ENCODE assay signal across 15 cellular contexts in the genomic region with DNA sequence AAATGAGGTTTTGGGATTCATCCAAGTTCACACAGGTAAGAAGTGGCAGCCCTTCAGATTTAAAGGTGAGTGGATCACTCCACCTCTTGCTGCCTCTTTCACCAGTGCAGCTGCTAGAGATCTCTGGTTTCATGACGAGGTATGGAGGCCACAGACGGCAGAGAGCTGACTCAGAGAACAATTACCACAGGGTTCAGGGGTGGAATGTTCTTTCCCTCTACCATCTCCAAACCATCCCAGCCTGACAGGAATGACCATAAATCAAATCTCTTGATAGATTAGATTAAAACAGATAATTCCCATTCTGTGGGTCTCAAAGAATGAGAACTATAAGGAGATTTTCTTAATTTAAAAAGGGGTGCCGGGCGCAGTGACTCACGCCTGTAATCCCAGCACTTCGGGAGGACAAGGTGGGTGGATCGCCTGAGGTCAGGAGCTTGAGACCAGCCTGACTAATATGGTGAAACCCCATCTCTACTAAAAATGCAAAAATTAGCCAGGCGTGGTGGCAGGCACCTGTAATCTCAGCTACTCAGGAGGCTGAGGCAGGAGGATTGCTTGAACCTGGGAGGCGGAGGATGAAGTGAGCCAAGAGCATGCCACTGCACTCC.
DNase-seq lines count a peak whose midpoint lies in the region; ATAC-seq and TF ChIP-seq lines count a peak whose summit lies in the region.
"Had no signal": no experiment of that assay in that cellular context is flagged by ENCODE, and none has a peak within 500 bp of the region (broad histone marks: within the 10 kb centered on the region; RNA-seq: fewer than 3 reads in every experiment).

No MANE protein-coding gene starts in this region.

- no peaks in the 10 kb centered on the region for H3K4me1 Mint-ChIP-seq in activated T-helper 17 cell treated with anti-CD3 and anti-CD28 coated beads, Interleukin-2, amount 50 U/mL, for 72 hours
- H3K4me1 Mint-ChIP-seq in CD4-positive, alpha-beta memory T cell, result no peaks in the 10 kb centered on the region

- no peak overlapping the region for H3K4me3 Mint-ChIP-seq in activated T-helper 17 cell treated with anti-CD3 and anti-CD28 coated beads, Interleukin-2, amount 50 U/mL, for 72 hours
- no peak overlapping the region for H3K4me3 Mint-ChIP-seq in CD4-positive, alpha-beta memory T cell
- H3K4me3 Mint-ChIP-seq: CD8-positive, alpha-beta T cell had no signal

- no peak overlapping the region for H3K27ac Mint-ChIP-seq in activated T-helper 17 cell treated with anti-CD3 and anti-CD28 coated beads, Interleukin-2, amount 50 U/mL, for 72 hours
- no peak overlapping the region for H3K27ac Mint-ChIP-seq in CD4-positive, alpha-beta memory T cell
- H3K27ac Mint-ChIP-seq: CD8-positive, alpha-beta T cell had no signal

- no peak overlapping the region for H3K4me3 ChIP-seq in left lung
- H3K4me3 ChIP-seq in CD4-positive, alpha-beta memory T cell (ENCODE audit: low read length in 2 of 2), result no peak overlapping the region
- H3K4me3 ChIP-seq: body of pancreas, esophagus muscularis mucosa, suprapubic skin had no signal

- H3K27me3 ChIP-seq in left lung, result peaks cover 0 to 5% of the 10 kb centered on the region in 2 donors
- H3K27me3 ChIP-seq in CD4-positive, alpha-beta memory T cell (ENCODE audit: insufficient read depth, low read length), result no peaks in the 10 kb centered on the region
- H3K27me3 ChIP-seq: body of pancreas, esophagus muscularis mucosa, suprapubic skin had no signal

- no peak overlapping the region for H3K27ac ChIP-seq in left lung
- H3K27ac ChIP-seq in CD4-positive, alpha-beta memory T cell (ENCODE audit: low read depth, low read length), result no peak overlapping the region
- H3K27ac ChIP-seq: body of pancreas, esophagus muscularis mucosa, suprapubic skin had no signal

- no peaks in the 10 kb centered on the region for H3K4me1 ChIP-seq in left lung
- no peaks in the 10 kb centered on the region for H3K4me1 ChIP-seq in CD4-positive, alpha-beta memory T cell (ENCODE audit: insufficient read depth, low read length)
- H3K4me1 ChIP-seq: body of pancreas, esophagus muscularis mucosa, suprapubic skin had no signal

- DNase-seq in HCEC 1CT (peak; percentile 66), NCI-H2029 treated with DMSO at 0.1 percent for 48 hours (lab: John Stamatoyannopoulos, UW) (peak; percentile 95), left lung (no peak), NCI-H2227 (lab: John Stamatoyannopoulos, UW; ENCODE audit: unreplicated experiment) (no peak), inferior parietal cortex (ENCODE audit: extremely low spot score) (no peak), NCI-H187 treated with DMSO at 0.1 percent for 48 hours (lab: John Stamatoyannopoulos, UW) (no peak)
- DNase-seq in CD4-positive, alpha-beta memory T cell, result no peak
- DNase-seq: activated CD8-positive, alpha-beta memory T cell treated with anti-CD3 and anti-CD28 coated beads, Interleukin-2, amount 50 U/mL, for 4 hours; body of pancreas; CD8-positive, alpha-beta T cell; left cardiac atrium; stimulated activated CD4-positive, alpha-beta T cell treated with anti-CD3 and anti-CD28 coated beads, Interleukin-4, amount 100 ng/mL, for 4 hours had no signal

- H3K9me3 Mint-ChIP-seq in activated T-helper 17 cell treated with anti-CD3 and anti-CD28 coated beads, Interleukin-2, amount 50 U/mL, for 72 hours, result no peaks in the 10 kb centered on the region
- no peaks in the 10 kb centered on the region for H3K9me3 Mint-ChIP-seq in CD4-positive, alpha-beta memory T cell
- H3K9me3 Mint-ChIP-seq: CD8-positive, alpha-beta T cell had no signal

- POLR2A ChIA-PET in CD4-positive, alpha-beta memory T cell (lab: Charles Lee; ENCODE audit: partially characterized antibody), result no interaction called here

- H3K36me3 Mint-ChIP-seq in activated T-helper 17 cell treated with anti-CD3 and anti-CD28 coated beads, Interleukin-2, amount 50 U/mL, for 72 hours (ENCODE audit: low read depth), result no peaks in the 10 kb centered on the region
- H3K36me3 Mint-ChIP-seq in CD4-positive, alpha-beta memory T cell, result no peaks in the 10 kb centered on the region
- H3K36me3 Mint-ChIP-seq: CD8-positive, alpha-beta T cell had no signal

- CTCF ChIA-PET in CD4-positive, alpha-beta memory T cell (lab: Charles Lee; ENCODE audit: partially characterized antibody), result no interaction called here

- intact Hi-C loops in left lung (cut with DNase I), result no loop called here
- intact Hi-C loops in CD4-positive, alpha-beta memory T cell (cut with micrococcal nuclease), result no loop called here

- H3K9me3 ChIP-seq in left lung, result no peaks in the 10 kb centered on the region
- no peaks in the 10 kb centered on the region for H3K9me3 ChIP-seq in CD4-positive, alpha-beta memory T cell (ENCODE audit: control insufficient read depth in 1 of 2, low read length in 2 of 2)
- H3K9me3 ChIP-seq: body of pancreas, esophagus muscularis mucosa, suprapubic skin had no signal

- peak; percentile 66 for ATAC-seq in activated T-helper 17 cell treated with anti-CD3 and anti-CD28 coated beads, Interleukin-2, amount 50 U/mL, for 72 hours (replicated peaks)
- peak; percentile 53 for ATAC-seq in left lung
- ATAC-seq: body of pancreas; CD8-positive, alpha-beta T cell; left cardiac atrium had no signal

- no peak for TF ChIP-seq CTCF in left lung (IDR thresholded peaks at IDR 0.05)

- H3K27me3 Mint-ChIP-seq in activated T-helper 17 cell treated with anti-CD3 and anti-CD28 coated beads, Interleukin-2, amount 50 U/mL, for 72 hours, result peaks cover 8% of the 10 kb centered on the region
- peaks cover 11 to 13% of the 10 kb centered on the region in 2 donors for H3K27me3 Mint-ChIP-seq in CD4-positive, alpha-beta memory T cell

- no peaks in the 10 kb centered on the region for H3K36me3 ChIP-seq in left lung
- no peaks in the 10 kb centered on the region for H3K36me3 ChIP-seq in CD4-positive, alpha-beta memory T cell (ENCODE audit: insufficient read depth, low read length)
- H3K36me3 ChIP-seq: esophagus muscularis mucosa, suprapubic skin had no signal

Comparison
In these comparisons a context has a peak if more than half of its experiments do, and no peak if none do; other contexts are left out.
1. DNase-seq: peak in HCEC 1CT (single experiment) and NCI-H2029 treated with DMSO at 0.1 percent for 48 hours (single experiment); none in left lung (0 of 2), NCI-H2227 (single experiment), inferior parietal cortex (single experiment), CD4-positive, alpha-beta memory T cell (0 of 5) and NCI-H187 treated with DMSO at 0.1 percent for 48 hours (single experiment).